ENCODE assay signal across 19 cellular contexts in genomic region chr6:27234576-27234975, GRCh38. TPM values are rescaled to one million over a fixed set of nuclear protein-coding genes. Genes with fewer than 3 reads are reported as not detected.
DNase-seq lines count a peak whose midpoint lies in the region; ATAC-seq, FAIRE-seq and TF ChIP-seq lines count a peak whose summit lies in the region.
"Had no signal": no experiment of that assay in that cellular context is flagged by ENCODE, and none has a peak within 500 bp of the region (broad histone marks: within the 10 kb centered on the region; RNA-seq: fewer than 3 reads in every experiment).

No MANE protein-coding gene starts in this region.

- TF ChIP-seq CTCF in Caco-2 (IDR thresholded peaks at IDR 0.05; ENCODE audit: insufficient read depth in 1 of 2, low read depth in 1 of 2, low read length in 1 of 2, severe bottlenecking in 1 of 2, unreplicated experiment in 1 of 2) = no peak
- TF ChIP-seq CTCF in D721Med (IDR thresholded peaks at IDR 0.05; ENCODE audit: insufficient read depth, missing control alignments) = no peak

- intact Hi-C loops in Caco-2 (cut with micrococcal nuclease; ENCODE audit: unreplicated experiment) = no loop called here

- FAIRE-seq in D721Med (lab: Jason Lieb, UNC) = no peak
- FAIRE-seq: endometrium had no signal

- no peaks in the 10 kb centered on the region for H3K27me3 ChIP-seq in Caco-2 (replicated peaks; ENCODE audit: control insufficient read depth, insufficient read depth, low read length)
- peaks cover 12% of the 10 kb centered on the region; the same call in 1 of the 2 replicates for H3K27me3 ChIP-seq in HUES6 (ENCODE audit: control insufficient read depth, insufficient read depth, low read length)
- H3K27me3 ChIP-seq in iPS-20b (ENCODE audit: insufficient read depth, low read length) = peaks cover 17% of the 10 kb centered on the region; the same call in 1 of the 2 replicates

- H3K9ac ChIP-seq in HUES6 (ENCODE audit: low read length) (no peak overlapping the region), iPS-20b (ENCODE audit: low read depth, low read length) (peak overlapping the region; percentile 82; the same call in 1 of the 2 replicates)
- H3K9ac ChIP-seq: BLaER1 had no signal

- CTCF ChIA-PET in Caco-2 (lab: Charles Lee) = no interaction called here

- H3K4me3 ChIP-seq in Caco-2 (ENCODE audit: low read depth, low read length) (no peak overlapping the region), HUES6 (ENCODE audit: low read depth, low read length) (peak overlapping the region; percentile 65), iPS-20b (ENCODE audit: low read length) (peak overlapping the region; percentile 96)
- H3K4me3 ChIP-seq: BLaER1, transverse colon had no signal

- ATAC-seq in HG03108 (IDR thresholded peaks at IDR 0.05; ENCODE audit: unreplicated experiment) = no peak
- ATAC-seq: activated T-helper 17 cell treated with anti-CD3 and anti-CD28 coated beads, Interleukin-2, amount 50 U/mL, for 72 hours; Right ventricle myocardium inferior had no signal

- POLR2A ChIA-PET in Caco-2 (lab: Charles Lee) = no interaction called here

- peaks cover 23% of the 10 kb centered on the region for H3K36me3 Mint-ChIP-seq in Caco-2 (ENCODE audit: insufficient read depth, unreplicated experiment)
- H3K36me3 Mint-ChIP-seq in activated naive CD8-positive, alpha-beta T cell treated with anti-CD3 and anti-CD28 coated beads for 36 hours = peaks cover 10% of the 10 kb centered on the region

- peak overlapping the region; percentile 70 for H3K4me3 Mint-ChIP-seq in Caco-2 (ENCODE audit: unreplicated experiment)
- peak overlapping the region; percentile 59 for H3K4me3 Mint-ChIP-seq in activated naive CD8-positive, alpha-beta T cell treated with anti-CD3 and anti-CD28 coated beads for 36 hours
- H3K4me3 Mint-ChIP-seq: activated T-helper 17 cell treated with anti-CD3 and anti-CD28 coated beads, Interleukin-2, amount 50 U/mL, for 72 hours had no signal

- peak overlapping the region; percentile 32 for H3K27ac Mint-ChIP-seq in Caco-2 (ENCODE audit: unreplicated experiment)
- H3K27ac Mint-ChIP-seq in activated naive CD8-positive, alpha-beta T cell treated with anti-CD3 and anti-CD28 coated beads for 36 hours = no peak overlapping the region
- H3K27ac Mint-ChIP-seq: activated T-helper 17 cell treated with anti-CD3 and anti-CD28 coated beads, Interleukin-2, amount 50 U/mL, for 72 hours had no signal

- no peaks in the 10 kb centered on the region for H3K36me3 ChIP-seq in Caco-2 (ENCODE audit: control insufficient read depth, insufficient read depth, low read length)
- H3K36me3 ChIP-seq in HUES6 (ENCODE audit: control insufficient read depth, insufficient read depth, low read length) = no peaks in the 10 kb centered on the region
- H3K36me3 ChIP-seq in iPS-20b (ENCODE audit: insufficient read depth, low read depth, low read length) = no peaks in the 10 kb centered on the region
- H3K36me3 ChIP-seq: BLaER1, transverse colon had no signal

- no peaks in the 10 kb centered on the region for H3K9me3 Mint-ChIP-seq in Caco-2 (ENCODE audit: unreplicated experiment)
- peaks cover 30% of the 10 kb centered on the region for H3K9me3 Mint-ChIP-seq in activated naive CD8-positive, alpha-beta T cell treated with anti-CD3 and anti-CD28 coated beads for 36 hours

- H3K9me3 ChIP-seq in Caco-2 = peaks cover 5% of the 10 kb centered on the region; the same call in 1 of the 2 replicates
- no peaks in the 10 kb centered on the region for H3K9me3 ChIP-seq in HUES6 (ENCODE audit: control insufficient read depth, insufficient read depth, low read depth, low read length)
- H3K9me3 ChIP-seq in iPS-20b (ENCODE audit: insufficient read depth, low read depth, low read length) = no peaks in the 10 kb centered on the region
- H3K9me3 ChIP-seq: transverse colon had no signal

- H3K27me3 Mint-ChIP-seq in Caco-2 (ENCODE audit: insufficient read depth, unreplicated experiment) = no peaks in the 10 kb centered on the region
- H3K27me3 Mint-ChIP-seq in activated naive CD8-positive, alpha-beta T cell treated with anti-CD3 and anti-CD28 coated beads for 36 hours = peaks cover 82% of the 10 kb centered on the region

- BruUV-seq in Caco-2 (replicated peaks; lab: Mats Ljungman, UMichigan) = no TSS peak

- no peak for DNase-seq in Caco-2
- DNase-seq in activated naive CD8-positive, alpha-beta T cell treated with anti-CD3 and anti-CD28 coated beads for 36 hours = no peak
- no peak for DNase-seq in activated gamma-delta T cell treated with Interleukin-2 at 50 U/mL for 16 hours
- DNase-seq in NAMALWA (ENCODE audit: low spot score) = no peak
- no peak for DNase-seq in D721Med (ENCODE audit: insufficient read length, low spot score)
- DNase-seq: activated CD4-positive, alpha-beta T cell treated with anti-CD3 and anti-CD28 coated beads, Interleukin-2, amount 50 U/mL, for 1 hour; NCI-H2029; NCI-H748 treated with DMSO at 0.1 percent for 48 hours; stimulated activated CD4-positive, alpha-beta T cell treated with anti-CD3 and anti-CD28 coated beads, Interleukin-1b, Interleukin-23, amount 100 ng/mL, for 48 hours; stimulated activated CD8-positive, alpha-beta memory T cell treated with anti-CD3 and anti-CD28 coated beads, Interleukin-4, amount 100 ng/mL, for 48 hours; T-helper 9 cell; transverse colon had no signal

- H3K4me1 ChIP-seq in Caco-2 (no peaks in the 10 kb centered on the region), HUES6 (ENCODE audit: control insufficient read depth, insufficient read depth, low read length) (0 out of 2 replicates have a peak, but pooled peaks cover 14% of the 10 kb centered on the region), iPS-20b (ENCODE audit: insufficient read depth, low read length) (peaks cover 9% of the 10 kb centered on the region; the same call in 1 of the 2 replicates)
- H3K4me1 ChIP-seq: BLaER1 had no signal

- no peak overlapping the region for H3K27ac ChIP-seq in HUES6 (ENCODE audit: low read depth, low read length)
- H3K27ac ChIP-seq in iPS-20b (ENCODE audit: low read length) = no peak overlapping the region
- H3K27ac ChIP-seq: BLaER1, transverse colon had no signal

- H3K4me1 Mint-ChIP-seq in Caco-2 (ENCODE audit: low read depth, unreplicated experiment) = peaks cover 9% of the 10 kb centered on the region
- peaks cover 22% of the 10 kb centered on the region for H3K4me1 Mint-ChIP-seq in activated naive CD8-positive, alpha-beta T cell treated with anti-CD3 and anti-CD28 coated beads for 36 hours

RNA-seq across cellular contexts. Expression of gene PRSS16, which starts 12.9 kb away (rescaled TPM):
- total RNA-seq in Caco-2 (2022) = 16.4 and 16.5 TPM in 2 replicates
- total RNA-seq in activated naive CD8-positive, alpha-beta T cell treated with anti-CD3 and anti-CD28 coated beads for 36 hours = under 1 TPM; 0.38 to 0.54 TPM

Comparison
In these comparisons a context has a peak if more than half of its experiments do, and no peak if none do; other contexts are left out.
1. RNA of gene PRSS16, which starts 12.9 kb away (total RNA-seq): 16.4 to 16.5 TPM in Caco-2; 0.38 to 0.54 TPM in activated naive CD8-positive, alpha-beta T cell treated with anti-CD3 and anti-CD28 coated beads for 36 hours; every median in the first group is over 10 times any median in the second.